Comparison of ENCODE assay signal across 8 cellular contexts in the genomic region with DNA sequence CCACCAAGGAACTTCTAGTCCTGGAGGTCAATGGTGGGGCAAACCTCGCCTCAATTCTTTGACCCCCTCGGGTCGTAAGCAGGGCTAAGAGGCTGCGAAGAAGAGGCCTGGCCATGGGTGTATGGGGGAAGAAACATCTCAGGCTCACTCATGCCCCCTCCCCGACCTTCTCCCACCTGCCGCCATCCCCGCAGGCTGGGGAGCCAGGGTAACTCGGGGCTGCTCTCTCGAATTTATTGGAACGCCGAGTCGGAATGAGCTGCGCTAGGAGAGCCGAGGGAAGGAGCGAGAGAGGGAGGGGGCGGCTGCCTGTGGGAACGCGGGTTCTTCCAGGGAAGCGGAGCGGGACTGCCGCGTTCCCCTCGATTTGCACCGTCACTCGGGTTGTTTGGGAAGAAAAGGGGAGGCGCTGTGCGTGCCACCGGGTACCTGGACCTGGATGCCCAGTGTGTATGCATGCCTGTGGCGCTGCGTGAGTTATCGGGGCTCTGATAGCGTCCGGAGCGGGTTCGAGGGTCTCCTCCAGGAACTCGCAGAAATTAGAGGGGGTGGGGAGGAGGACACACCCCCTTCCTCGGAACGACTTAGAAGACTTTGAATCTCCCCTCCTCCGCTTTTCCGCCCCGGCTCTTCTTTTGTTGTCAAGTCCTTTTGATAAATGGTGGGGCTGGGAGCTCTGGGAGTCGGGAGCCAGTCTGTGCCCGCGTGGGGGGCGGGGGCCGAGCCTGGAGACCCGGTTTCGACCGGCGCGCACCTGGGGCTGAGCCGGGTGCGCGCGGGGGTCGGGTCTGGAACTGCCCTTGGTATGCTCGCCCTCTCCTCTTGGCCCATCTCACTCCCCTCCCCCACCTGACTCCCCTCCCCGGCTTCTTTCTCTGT. TPM values are rescaled to one million over a fixed set of nuclear protein-coding genes. Genes with fewer than 3 reads are reported as not detected.
DNase-seq lines count a peak whose midpoint lies in the region; ATAC-seq and TF ChIP-seq lines count a peak whose summit lies in the region.

No MANE protein-coding gene starts in this region.

- CTCF ChIA-PET in AG04449 (lab: Yijun Ruan, JAX) = interaction anchor here (0.7 to 1.1 kb wide), 3 partner anchors 22 to 1142 kb away, joined by 3 read pairs; no protein-coding TSS in a partner anchor

- no peaks in the 10 kb centered on the region for H3K27me3 ChIP-seq in endocrine pancreas (ENCODE audit: control insufficient read depth, insufficient read depth, low read length)
- no peaks in the 10 kb centered on the region for H3K27me3 ChIP-seq in muscle layer of colon (ENCODE audit: control insufficient read depth in 1 of 2, insufficient read depth in 2 of 2, low read length in 2 of 2)

- H3K9ac ChIP-seq in endocrine pancreas (ENCODE audit: control insufficient read depth, insufficient read depth, low read length) (peak overlapping the region; percentile 54), muscle layer of colon (ENCODE audit: low read length) (peak overlapping the region; percentile 73)

- ATAC-seq in GM21515 (IDR thresholded peaks at IDR 0.05; ENCODE audit: unreplicated experiment) = no peak
- no peak for ATAC-seq in GM21360 (IDR thresholded peaks at IDR 0.05; ENCODE audit: unreplicated experiment)

- TF ChIP-seq CTCF in AG04449 (IDR thresholded peaks at IDR 0.05; ENCODE audit: insufficient read depth, low read length, missing control alignments) = no peak

- H3K4me1 ChIP-seq in endocrine pancreas (ENCODE audit: control insufficient read depth, insufficient read depth, low read length) = no peaks in the 10 kb centered on the region
- peaks cover 5% of the 10 kb centered on the region for H3K4me1 ChIP-seq in muscle layer of colon (ENCODE audit: insufficient read depth, low read length)

- no peaks in the 10 kb centered on the region for H3K36me3 ChIP-seq in endocrine pancreas (ENCODE audit: control insufficient read depth, insufficient read depth, low read length)
- H3K36me3 ChIP-seq in muscle layer of colon (ENCODE audit: insufficient read depth, low read length) = no peaks in the 10 kb centered on the region

- POLR2A ChIA-PET in AG04449 (lab: Yijun Ruan, JAX) = no interaction called here

- peak overlapping the region; percentile 96 for H3K4me3 ChIP-seq in AG04449 (ENCODE audit: low read depth, low read length)
- peak overlapping the region; percentile 30 for H3K4me3 ChIP-seq in GM08714 (ENCODE audit: low read length)
- peak overlapping the region; percentile 11 for H3K4me3 ChIP-seq in endocrine pancreas (ENCODE audit: control insufficient read depth, insufficient read depth, low read length)
- peak overlapping the region; percentile 45 to 86 for H3K4me3 ChIP-seq in muscle layer of colon (ENCODE audit: low read depth in 1 of 2, low read length in 2 of 2)

- peak overlapping the region; percentile 98 for H3K27ac ChIP-seq in muscle layer of colon (ENCODE audit: low read depth, low read length)

- H3K9me3 ChIP-seq in endocrine pancreas (ENCODE audit: control insufficient read depth, low read length) (no peaks in the 10 kb centered on the region), muscle layer of colon (ENCODE audit: low read length) (no peaks in the 10 kb centered on the region)

- DNase-seq in AG04449 (ENCODE audit: low read depth, low spot score) (no peak), RPMI7951 (ENCODE audit: low read depth) (peak; percentile 15), occipital lobe (lab: John Stamatoyannopoulos, UW) (no peak)

RNA-seq across cellular contexts. Expression of gene ZNF503, which starts 1.8 kb away (rescaled TPM):
- 2.2 TPM in 2 replicates for total RNA-seq in RPMI7951 (2014; rRNA removed; shearing (Covaris generic))
- 1.1 TPM for total RNA-seq in occipital lobe

RNA-seq across cellular contexts. Expression of gene LRMDA, which starts 28.0 kb away (rescaled TPM):
- total RNA-seq in RPMI7951 (2014; rRNA removed; shearing (Covaris generic)) = 7.9 and 11.7 TPM in 2 replicates
- 0.62 TPM for total RNA-seq in occipital lobe

Comparison
In these comparisons a context has a peak if more than half of its experiments do, and no peak if none do; other contexts are left out.
1. H3K4me3 ChIP-seq: peak in every context shown above with its lines; median percentile 96 in AG04449; 66 in muscle layer of colon; 30 in GM08714; 11 in endocrine pancreas.